Comparison of ENCODE assay signal across 1 cellular context in the genomic region with DNA sequence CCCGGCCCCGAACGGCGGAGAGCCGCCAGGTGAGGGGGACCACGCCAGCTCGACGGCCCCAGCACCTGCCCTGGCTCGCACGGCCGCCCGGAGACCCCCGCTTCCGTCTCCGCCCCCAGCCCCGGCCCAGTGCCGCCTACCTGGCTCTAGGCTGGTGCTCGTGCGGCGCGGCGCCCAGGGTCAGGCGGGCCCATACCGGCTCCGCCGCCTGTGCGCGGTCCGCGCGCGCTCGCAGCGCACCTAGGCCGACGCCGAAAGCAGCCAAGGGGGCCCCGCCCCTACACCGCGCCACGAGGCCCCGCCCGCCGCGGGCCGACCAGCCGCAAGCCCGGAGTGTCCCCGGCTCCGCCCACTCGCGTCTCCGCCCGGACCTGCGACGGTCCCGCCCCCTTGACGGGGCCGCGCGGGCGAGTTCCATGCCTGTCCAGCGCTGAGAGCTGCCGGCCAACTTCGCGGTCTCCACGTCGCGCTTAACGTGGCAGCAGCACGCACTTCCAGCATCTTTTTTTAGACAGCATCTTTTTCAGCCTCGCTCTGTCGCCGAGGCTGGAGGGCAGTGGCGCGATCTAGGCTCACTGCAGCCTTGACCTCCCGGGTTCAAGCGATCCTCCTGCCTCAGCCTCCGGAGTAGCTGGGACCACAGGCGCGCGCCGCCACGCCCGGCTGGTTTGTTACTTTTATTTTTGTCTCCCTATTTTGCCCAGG.
TF ChIP-seq lines count a peak whose summit lies in the region.

A gene with protein sequence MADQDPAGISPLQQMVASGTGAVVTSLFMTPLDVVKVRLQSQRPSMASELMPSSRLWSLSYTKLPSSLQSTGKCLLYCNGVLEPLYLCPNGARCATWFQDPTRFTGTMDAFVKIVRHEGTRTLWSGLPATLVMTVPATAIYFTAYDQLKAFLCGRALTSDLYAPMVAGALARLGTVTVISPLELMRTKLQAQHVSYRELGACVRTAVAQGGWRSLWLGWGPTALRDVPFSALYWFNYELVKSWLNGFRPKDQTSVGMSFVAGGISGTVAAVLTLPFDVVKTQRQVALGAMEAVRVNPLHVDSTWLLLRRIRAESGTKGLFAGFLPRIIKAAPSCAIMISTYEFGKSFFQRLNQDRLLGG (minus strand): TSS at position 253 of the 705 bp plus-strand sequence. CDS start 1,261 bp downstream, outside the sequence.

TF ChIP-seq in HepG2, 621 proteins besides CTCF, POLR2A, EP300 and RAD21 (continued from another document and continues in another):
- TF ChIP-seq, protein P1, sequence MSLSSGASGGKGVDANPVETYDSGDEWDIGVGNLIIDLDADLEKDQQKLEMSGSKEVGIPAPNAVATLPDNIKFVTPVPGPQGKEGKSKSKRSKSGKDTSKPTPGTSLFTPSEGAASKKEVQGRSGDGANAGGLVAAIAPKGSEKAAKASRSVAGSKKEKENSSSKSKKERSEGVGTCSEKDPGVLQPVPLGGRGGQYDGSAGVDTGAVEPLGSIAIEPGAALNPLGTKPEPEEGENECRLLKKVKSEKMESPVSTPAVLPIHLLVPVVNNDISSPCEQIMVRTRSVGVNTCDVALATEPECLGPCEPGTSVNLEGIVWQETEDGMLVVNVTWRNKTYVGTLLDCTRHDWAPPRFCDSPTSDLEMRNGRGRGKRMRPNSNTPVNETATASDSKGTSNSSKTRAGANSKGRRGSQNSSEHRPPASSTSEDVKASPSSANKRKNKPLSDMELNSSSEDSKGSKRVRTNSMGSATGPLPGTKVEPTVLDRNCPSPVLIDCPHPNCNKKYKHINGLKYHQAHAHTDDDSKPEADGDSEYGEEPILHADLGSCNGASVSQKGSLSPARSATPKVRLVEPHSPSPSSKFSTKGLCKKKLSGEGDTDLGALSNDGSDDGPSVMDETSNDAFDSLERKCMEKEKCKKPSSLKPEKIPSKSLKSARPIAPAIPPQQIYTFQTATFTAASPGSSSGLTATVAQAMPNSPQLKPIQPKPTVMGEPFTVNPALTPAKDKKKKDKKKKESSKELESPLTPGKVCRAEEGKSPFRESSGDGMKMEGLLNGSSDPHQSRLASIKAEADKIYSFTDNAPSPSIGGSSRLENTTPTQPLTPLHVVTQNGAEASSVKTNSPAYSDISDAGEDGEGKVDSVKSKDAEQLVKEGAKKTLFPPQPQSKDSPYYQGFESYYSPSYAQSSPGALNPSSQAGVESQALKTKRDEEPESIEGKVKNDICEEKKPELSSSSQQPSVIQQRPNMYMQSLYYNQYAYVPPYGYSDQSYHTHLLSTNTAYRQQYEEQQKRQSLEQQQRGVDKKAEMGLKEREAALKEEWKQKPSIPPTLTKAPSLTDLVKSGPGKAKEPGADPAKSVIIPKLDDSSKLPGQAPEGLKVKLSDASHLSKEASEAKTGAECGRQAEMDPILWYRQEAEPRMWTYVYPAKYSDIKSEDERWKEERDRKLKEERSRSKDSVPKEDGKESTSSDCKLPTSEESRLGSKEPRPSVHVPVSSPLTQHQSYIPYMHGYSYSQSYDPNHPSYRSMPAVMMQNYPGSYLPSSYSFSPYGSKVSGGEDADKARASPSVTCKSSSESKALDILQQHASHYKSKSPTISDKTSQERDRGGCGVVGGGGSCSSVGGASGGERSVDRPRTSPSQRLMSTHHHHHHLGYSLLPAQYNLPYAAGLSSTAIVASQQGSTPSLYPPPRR (CRISPR knock-in tag; IDR thresholded peaks at IDR 0.05; ENCODE audit: borderline replicate concordance), result no peak
- 0 out of 2 replicates have a peak, but pooled peaks have one; percentile 86 for TF ChIP-seq ZNF570 (CRISPR knock-in tag; IDR thresholded peaks at IDR 0.05; ENCODE audit: borderline replicate concordance)
- peak; percentile 91; the same call in 1 of the 2 replicates for TF ChIP-seq ZNF747 (CRISPR knock-in tag; IDR thresholded peaks at IDR 0.05; ENCODE audit: borderline replicate concordance)
- TF ChIP-seq, protein P2, sequence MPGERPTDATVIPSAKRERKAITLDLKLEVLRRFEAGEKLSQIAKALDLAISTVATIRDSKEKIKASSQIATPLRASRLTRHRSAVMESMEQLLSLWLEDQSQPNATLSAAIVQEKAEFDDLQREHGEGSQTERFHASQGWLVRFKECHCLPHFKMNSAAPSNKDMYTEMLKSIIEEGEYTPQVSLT (CRISPR knock-in tag; IDR thresholded peaks at IDR 0.05; ENCODE audit: borderline replicate concordance, low read depth), result no peak
- no peak; the same call in 1 of the 2 replicates for TF ChIP-seq KMT2A (CRISPR knock-in tag; IDR thresholded peaks at IDR 0.05)
- no peak for TF ChIP-seq ZNF256 (CRISPR knock-in tag; conservative IDR thresholded peaks at IDR 0.05)
- TF ChIP-seq RFXAP (CRISPR knock-in tag; IDR thresholded peaks at IDR 0.05; ENCODE audit: borderline replicate concordance), result peak; percentile 19; the same call in 1 of the 2 replicates
- peak; percentile 63; the same call in 1 of the 2 replicates for TF ChIP-seq ZNF616 (CRISPR knock-in tag; IDR thresholded peaks at IDR 0.05; ENCODE audit: low read depth)
- TF ChIP-seq ZNF790 (CRISPR knock-in tag; IDR thresholded peaks at IDR 0.05; ENCODE audit: borderline replicate concordance), result peak; percentile 93; the same call in 1 of the 2 replicates
- no peak for TF ChIP-seq ZNF207 (IDR thresholded peaks at IDR 0.05; ENCODE audit: borderline replicate concordance)
- TF ChIP-seq, protein P3, sequence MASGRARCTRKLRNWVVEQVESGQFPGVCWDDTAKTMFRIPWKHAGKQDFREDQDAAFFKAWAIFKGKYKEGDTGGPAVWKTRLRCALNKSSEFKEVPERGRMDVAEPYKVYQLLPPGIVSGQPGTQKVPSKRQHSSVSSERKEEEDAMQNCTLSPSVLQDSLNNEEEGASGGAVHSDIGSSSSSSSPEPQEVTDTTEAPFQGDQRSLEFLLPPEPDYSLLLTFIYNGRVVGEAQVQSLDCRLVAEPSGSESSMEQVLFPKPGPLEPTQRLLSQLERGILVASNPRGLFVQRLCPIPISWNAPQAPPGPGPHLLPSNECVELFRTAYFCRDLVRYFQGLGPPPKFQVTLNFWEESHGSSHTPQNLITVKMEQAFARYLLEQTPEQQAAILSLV (CRISPR knock-in tag; IDR thresholded peaks at IDR 0.05; ENCODE audit: borderline replicate concordance), result peak; percentile 62; the same call in 1 of the 2 replicates
- TF ChIP-seq ELF1 (CRISPR knock-in tag; IDR thresholded peaks at IDR 0.05), result no peak
- peak; percentile 18; the same call in 1 of the 2 replicates for TF ChIP-seq MEIS2 (CRISPR knock-in tag; IDR thresholded peaks at IDR 0.05)
- TF ChIP-seq, protein P4, sequence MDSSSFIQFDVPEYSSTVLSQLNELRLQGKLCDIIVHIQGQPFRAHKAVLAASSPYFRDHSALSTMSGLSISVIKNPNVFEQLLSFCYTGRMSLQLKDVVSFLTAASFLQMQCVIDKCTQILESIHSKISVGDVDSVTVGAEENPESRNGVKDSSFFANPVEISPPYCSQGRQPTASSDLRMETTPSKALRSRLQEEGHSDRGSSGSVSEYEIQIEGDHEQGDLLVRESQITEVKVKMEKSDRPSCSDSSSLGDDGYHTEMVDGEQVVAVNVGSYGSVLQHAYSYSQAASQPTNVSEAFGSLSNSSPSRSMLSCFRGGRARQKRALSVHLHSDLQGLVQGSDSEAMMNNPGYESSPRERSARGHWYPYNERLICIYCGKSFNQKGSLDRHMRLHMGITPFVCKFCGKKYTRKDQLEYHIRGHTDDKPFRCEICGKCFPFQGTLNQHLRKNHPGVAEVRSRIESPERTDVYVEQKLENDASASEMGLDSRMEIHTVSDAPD (CRISPR knock-in tag; IDR thresholded peaks at IDR 0.05), result no peak; the same call in 1 of the 2 replicates
- TF ChIP-seq ATF1 (CRISPR knock-in tag; IDR thresholded peaks at IDR 0.05), result no peak
- TF ChIP-seq ZNF567 (CRISPR knock-in tag; IDR thresholded peaks at IDR 0.05; ENCODE audit: borderline replicate concordance), result no peak
- TF ChIP-seq NFYC (CRISPR knock-in tag; IDR thresholded peaks at IDR 0.05), result no peak; the same call in 1 of the 2 replicates
- TF ChIP-seq SIN3A (IDR thresholded peaks at IDR 0.05; ENCODE audit: borderline replicate concordance, low read depth, low read length), result peak; percentile 96
- TF ChIP-seq, protein P5, sequence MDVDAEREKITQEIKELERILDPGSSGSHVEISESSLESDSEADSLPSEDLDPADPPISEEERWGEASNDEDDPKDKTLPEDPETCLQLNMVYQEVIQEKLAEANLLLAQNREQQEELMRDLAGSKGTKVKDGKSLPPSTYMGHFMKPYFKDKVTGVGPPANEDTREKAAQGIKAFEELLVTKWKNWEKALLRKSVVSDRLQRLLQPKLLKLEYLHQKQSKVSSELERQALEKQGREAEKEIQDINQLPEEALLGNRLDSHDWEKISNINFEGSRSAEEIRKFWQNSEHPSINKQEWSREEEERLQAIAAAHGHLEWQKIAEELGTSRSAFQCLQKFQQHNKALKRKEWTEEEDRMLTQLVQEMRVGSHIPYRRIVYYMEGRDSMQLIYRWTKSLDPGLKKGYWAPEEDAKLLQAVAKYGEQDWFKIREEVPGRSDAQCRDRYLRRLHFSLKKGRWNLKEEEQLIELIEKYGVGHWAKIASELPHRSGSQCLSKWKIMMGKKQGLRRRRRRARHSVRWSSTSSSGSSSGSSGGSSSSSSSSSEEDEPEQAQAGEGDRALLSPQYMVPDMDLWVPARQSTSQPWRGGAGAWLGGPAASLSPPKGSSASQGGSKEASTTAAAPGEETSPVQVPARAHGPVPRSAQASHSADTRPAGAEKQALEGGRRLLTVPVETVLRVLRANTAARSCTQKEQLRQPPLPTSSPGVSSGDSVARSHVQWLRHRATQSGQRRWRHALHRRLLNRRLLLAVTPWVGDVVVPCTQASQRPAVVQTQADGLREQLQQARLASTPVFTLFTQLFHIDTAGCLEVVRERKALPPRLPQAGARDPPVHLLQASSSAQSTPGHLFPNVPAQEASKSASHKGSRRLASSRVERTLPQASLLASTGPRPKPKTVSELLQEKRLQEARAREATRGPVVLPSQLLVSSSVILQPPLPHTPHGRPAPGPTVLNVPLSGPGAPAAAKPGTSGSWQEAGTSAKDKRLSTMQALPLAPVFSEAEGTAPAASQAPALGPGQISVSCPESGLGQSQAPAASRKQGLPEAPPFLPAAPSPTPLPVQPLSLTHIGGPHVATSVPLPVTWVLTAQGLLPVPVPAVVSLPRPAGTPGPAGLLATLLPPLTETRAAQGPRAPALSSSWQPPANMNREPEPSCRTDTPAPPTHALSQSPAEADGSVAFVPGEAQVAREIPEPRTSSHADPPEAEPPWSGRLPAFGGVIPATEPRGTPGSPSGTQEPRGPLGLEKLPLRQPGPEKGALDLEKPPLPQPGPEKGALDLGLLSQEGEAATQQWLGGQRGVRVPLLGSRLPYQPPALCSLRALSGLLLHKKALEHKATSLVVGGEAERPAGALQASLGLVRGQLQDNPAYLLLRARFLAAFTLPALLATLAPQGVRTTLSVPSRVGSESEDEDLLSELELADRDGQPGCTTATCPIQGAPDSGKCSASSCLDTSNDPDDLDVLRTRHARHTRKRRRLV (CRISPR knock-in tag; IDR thresholded peaks at IDR 0.05), result no peak
- TF ChIP-seq, protein P6, sequence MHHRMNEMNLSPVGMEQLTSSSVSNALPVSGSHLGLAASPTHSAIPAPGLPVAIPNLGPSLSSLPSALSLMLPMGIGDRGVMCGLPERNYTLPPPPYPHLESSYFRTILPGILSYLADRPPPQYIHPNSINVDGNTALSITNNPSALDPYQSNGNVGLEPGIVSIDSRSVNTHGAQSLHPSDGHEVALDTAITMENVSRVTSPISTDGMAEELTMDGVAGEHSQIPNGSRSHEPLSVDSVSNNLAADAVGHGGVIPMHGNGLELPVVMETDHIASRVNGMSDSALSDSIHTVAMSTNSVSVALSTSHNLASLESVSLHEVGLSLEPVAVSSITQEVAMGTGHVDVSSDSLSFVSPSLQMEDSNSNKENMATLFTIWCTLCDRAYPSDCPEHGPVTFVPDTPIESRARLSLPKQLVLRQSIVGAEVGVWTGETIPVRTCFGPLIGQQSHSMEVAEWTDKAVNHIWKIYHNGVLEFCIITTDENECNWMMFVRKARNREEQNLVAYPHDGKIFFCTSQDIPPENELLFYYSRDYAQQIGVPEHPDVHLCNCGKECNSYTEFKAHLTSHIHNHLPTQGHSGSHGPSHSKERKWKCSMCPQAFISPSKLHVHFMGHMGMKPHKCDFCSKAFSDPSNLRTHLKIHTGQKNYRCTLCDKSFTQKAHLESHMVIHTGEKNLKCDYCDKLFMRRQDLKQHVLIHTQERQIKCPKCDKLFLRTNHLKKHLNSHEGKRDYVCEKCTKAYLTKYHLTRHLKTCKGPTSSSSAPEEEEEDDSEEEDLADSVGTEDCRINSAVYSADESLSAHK (CRISPR knock-in tag; IDR thresholded peaks at IDR 0.05; ENCODE audit: borderline replicate concordance), result no peak
- TF ChIP-seq SP5 (CRISPR knock-in tag; IDR thresholded peaks at IDR 0.05; ENCODE audit: borderline replicate concordance, low read depth), result peak; percentile 97
- TF ChIP-seq ZNF331 (CRISPR knock-in tag; IDR thresholded peaks at IDR 0.05), result peak; percentile 19; the same call in 1 of the 2 replicates
- TF ChIP-seq NFYB (CRISPR knock-in tag; IDR thresholded peaks at IDR 0.05), result peak; percentile 34
- peak; percentile 80 for TF ChIP-seq EED (CRISPR knock-in tag; IDR thresholded peaks at IDR 0.05)
- TF ChIP-seq HMG20A (CRISPR knock-in tag; IDR thresholded peaks at IDR 0.05; ENCODE audit: borderline replicate concordance), result no peak
- peak; percentile 54; the same call in 1 of the 2 replicates for TF ChIP-seq ZNF138 (CRISPR knock-in tag; IDR thresholded peaks at IDR 0.05; ENCODE audit: low read depth)
- TF ChIP-seq MAZ (IDR thresholded peaks at IDR 0.05; ENCODE audit: borderline replicate concordance, low read depth, low read length), result peak; percentile 99
- peak; percentile 100 for TF ChIP-seq MAZ (CRISPR knock-in tag; IDR thresholded peaks at IDR 0.05; ENCODE audit: low read depth)
- peak; percentile 50 for TF ChIP-seq GATAD1 (CRISPR knock-in tag; IDR thresholded peaks at IDR 0.05)
- TF ChIP-seq SP2 (CRISPR knock-in tag; IDR thresholded peaks at IDR 0.05), result no peak; the same call in 1 of the 2 replicates
- TF ChIP-seq DNMT1 (CRISPR knock-in tag; IDR thresholded peaks at IDR 0.05), result peak; percentile 37; the same call in 1 of the 2 replicates
- TF ChIP-seq, protein P7, sequence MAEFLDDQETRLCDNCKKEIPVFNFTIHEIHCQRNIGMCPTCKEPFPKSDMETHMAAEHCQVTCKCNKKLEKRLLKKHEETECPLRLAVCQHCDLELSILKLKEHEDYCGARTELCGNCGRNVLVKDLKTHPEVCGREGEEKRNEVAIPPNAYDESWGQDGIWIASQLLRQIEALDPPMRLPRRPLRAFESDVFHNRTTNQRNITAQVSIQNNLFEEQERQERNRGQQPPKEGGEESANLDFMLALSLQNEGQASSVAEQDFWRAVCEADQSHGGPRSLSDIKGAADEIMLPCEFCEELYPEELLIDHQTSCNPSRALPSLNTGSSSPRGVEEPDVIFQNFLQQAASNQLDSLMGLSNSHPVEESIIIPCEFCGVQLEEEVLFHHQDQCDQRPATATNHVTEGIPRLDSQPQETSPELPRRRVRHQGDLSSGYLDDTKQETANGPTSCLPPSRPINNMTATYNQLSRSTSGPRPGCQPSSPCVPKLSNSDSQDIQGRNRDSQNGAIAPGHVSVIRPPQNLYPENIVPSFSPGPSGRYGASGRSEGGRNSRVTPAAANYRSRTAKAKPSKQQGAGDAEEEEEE (CRISPR knock-in tag; IDR thresholded peaks at IDR 0.05; ENCODE audit: borderline replicate concordance), result no peak
- TF ChIP-seq, protein P8, sequence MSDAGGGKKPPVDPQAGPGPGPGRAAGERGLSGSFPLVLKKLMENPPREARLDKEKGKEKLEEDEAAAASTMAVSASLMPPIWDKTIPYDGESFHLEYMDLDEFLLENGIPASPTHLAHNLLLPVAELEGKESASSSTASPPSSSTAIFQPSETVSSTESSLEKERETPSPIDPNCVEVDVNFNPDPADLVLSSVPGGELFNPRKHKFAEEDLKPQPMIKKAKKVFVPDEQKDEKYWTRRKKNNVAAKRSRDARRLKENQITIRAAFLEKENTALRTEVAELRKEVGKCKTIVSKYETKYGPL (CRISPR knock-in tag; IDR thresholded peaks at IDR 0.05), result 0 out of 2 replicates have a peak, but pooled peaks have one; percentile 39
- TF ChIP-seq GZF1 (CRISPR knock-in tag; IDR thresholded peaks at IDR 0.05), result 0 out of 2 replicates have a peak, but pooled peaks have one; percentile 9
